ENCODE assay signal across 12 cellular contexts in the genomic region with DNA sequence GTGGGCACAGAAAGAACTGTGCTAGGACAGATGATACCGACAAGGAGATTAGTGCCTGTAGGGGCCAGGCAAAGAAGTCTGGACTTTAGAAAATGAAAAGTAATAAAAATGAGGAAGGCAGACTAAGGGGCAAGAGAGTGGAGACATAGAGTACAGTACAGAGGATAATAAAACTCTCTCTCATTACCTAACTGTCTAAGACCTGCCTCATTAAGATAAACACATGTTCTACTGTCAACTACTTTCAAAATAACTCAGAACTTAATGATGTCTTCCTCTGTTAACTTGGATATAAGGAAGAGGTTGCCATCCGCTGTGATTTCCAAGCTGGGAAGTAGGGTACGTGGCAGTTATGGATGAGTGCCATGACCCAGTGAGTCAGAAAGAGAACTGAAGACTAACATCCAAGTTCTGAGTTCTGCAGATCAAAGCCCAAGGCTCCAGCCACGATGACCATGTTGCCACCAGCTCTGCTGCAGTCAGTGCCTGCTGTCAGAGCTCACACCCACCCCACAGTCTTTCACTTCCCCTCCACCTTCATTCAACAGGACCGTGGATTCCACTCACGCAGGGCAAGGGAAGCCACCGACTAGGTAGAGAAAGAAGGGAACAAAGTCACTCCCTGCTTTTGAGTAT.
DNase-seq lines count a peak whose midpoint lies in the region; ATAC-seq and TF ChIP-seq lines count a peak whose summit lies in the region.
"Had no signal": no experiment of that assay in that cellular context is flagged by ENCODE, and none has a peak within 500 bp of the region (broad histone marks: within the 10 kb centered on the region; RNA-seq: fewer than 3 reads in every experiment).

No MANE protein-coding gene starts in this region.

- no peak for TF ChIP-seq CTCF in coronary artery (IDR thresholded peaks at IDR 0.05)

- no peak overlapping the region for H3K27ac ChIP-seq in coronary artery

- no peak overlapping the region for H3K4me3 ChIP-seq in coronary artery

- ATAC-seq in GM19043 (IDR thresholded peaks at IDR 0.05; ENCODE audit: low read depth, unreplicated experiment) (peak; percentile 84), HG03342 (IDR thresholded peaks at IDR 0.05; ENCODE audit: unreplicated experiment) (peak; percentile 68)
- ATAC-seq: stimulated activated naive CD8-positive, alpha-beta T cell treated with anti-CD3 and anti-CD28 coated beads, Interleukin-15, amount 100 ng/mL, for 72 hours had no signal

- peak; percentile 67 for DNase-seq in Ammon's horn (ENCODE audit: low spot score)
- DNase-seq in globus pallidus (ENCODE audit: low spot score), result peak; percentile 42
- DNase-seq in GM19240 (ENCODE audit: insufficient read length, low spot score), result no peak
- no peak for DNase-seq in NCI-H1694 treated with DMSO at 0.1 percent for 48 hours (lab: John Stamatoyannopoulos, UW)
- no peak for DNase-seq in coronary artery (ENCODE audit: low spot score)
- no peak for DNase-seq in NCI-H1417 treated with DMSO at 0.1 percent for 48 hours (lab: John Stamatoyannopoulos, UW)
- DNase-seq: BE2C; KG1; NCI-H510A; stimulated activated naive CD8-positive, alpha-beta T cell treated with anti-CD3 and anti-CD28 coated beads, Interleukin-15, amount 100 ng/mL, for 72 hours had no signal

Comparison
In these comparisons a context has a peak if more than half of its experiments do, and no peak if none do; other contexts are left out.
1. DNase-seq: peak in Ammon's horn (single experiment) and globus pallidus (single experiment); none in GM19240 (single experiment), NCI-H1694 treated with DMSO at 0.1 percent for 48 hours (single experiment), coronary artery (single experiment) and NCI-H1417 treated with DMSO at 0.1 percent for 48 hours (single experiment).